Comparison of ENCODE assay signal across 21 cellular contexts in genomic region chr11:96680515-96680914, GRCh38.
DNase-seq lines count a peak whose midpoint lies in the region; FAIRE-seq and TF ChIP-seq lines count a peak whose summit lies in the region.
"Had no signal": no experiment of that assay in that cellular context is flagged by ENCODE, and none has a peak within 500 bp of the region (broad histone marks: within the 10 kb centered on the region; RNA-seq: fewer than 3 reads in every experiment).

No MANE protein-coding gene starts in this region.

- no peak overlapping the region for H3K4me3 ChIP-seq in LNCaP clone FGC (ENCODE audit: low read depth, low read length)
- H3K4me3 ChIP-seq in hepatocyte, result no peak overlapping the region
- H3K4me3 ChIP-seq: A549, GM12878 had no signal

- H3K4me3 Mint-ChIP-seq in nephron progenitor cell, result no peak overlapping the region
- H3K4me3 Mint-ChIP-seq: CD4-positive, alpha-beta T cell had no signal

- H3K9me3 Mint-ChIP-seq in nephron progenitor cell, result peaks cover 4% of the 10 kb centered on the region

- FAIRE-seq in GM19239 (lab: Jason Lieb, UNC), result no peak
- FAIRE-seq: A549, GM12878, HTR-8/SVneo had no signal

- WGBS in hepatocyte (ENCODE audit: low lambda C conversion rate, missing lambda C conversion rate), result 28% methylated on average over 3 of the region's 3 CpGs

- no peaks in the 10 kb centered on the region for H3K9me3 ChIP-seq in hepatocyte (ENCODE audit: low read depth)
- H3K9me3 ChIP-seq: A549, Caco-2 had no signal

- TF ChIP-seq CTCF in LNCaP clone FGC (IDR thresholded peaks at IDR 0.05; ENCODE audit: control insufficient read depth, extremely low read depth, insufficient read depth) (no peak), hepatocyte (IDR thresholded peaks at IDR 0.05; ENCODE audit: poor library complexity) (no peak), nephron progenitor cell (IDR thresholded peaks at IDR 0.05) (no peak)

- no peaks in the 10 kb centered on the region for H3K4me1 Mint-ChIP-seq in nephron progenitor cell

- DNase-seq in DMS 273 (lab: John Stamatoyannopoulos, UW; ENCODE audit: unreplicated experiment), result peak; percentile 12
- DNase-seq in DMS 273 treated with DMSO at 0.1 percent for 48 hours (lab: John Stamatoyannopoulos, UW), result no peak
- peak; percentile 32 for DNase-seq in LNCaP clone FGC (ENCODE audit: low read depth)
- DNase-seq in hepatocyte (ENCODE audit: low spot score), result peak; percentile 5
- no peak for DNase-seq in nephron progenitor cell
- DNase-seq in HCEC 1CT, result no peak
- no peak for DNase-seq in GM19239 (ENCODE audit: insufficient read length, low spot score)
- DNase-seq: AML-193; Caco-2; CD4-positive, alpha-beta T cell; DMS53; DND-41; EL; GOT3; H7; IMR-90 had no signal

- H3K9me2 ChIP-seq in hepatocyte (replicated peaks; ENCODE audit: insufficient read depth), result no peaks in the 10 kb centered on the region

- H3K4me1 ChIP-seq in hepatocyte (ENCODE audit: insufficient read depth), result no peaks in the 10 kb centered on the region
- H3K4me1 ChIP-seq: A549 had no signal

- H3K36me3 Mint-ChIP-seq in nephron progenitor cell (ENCODE audit: low read depth), result no peaks in the 10 kb centered on the region

- no peak overlapping the region for H3K27ac ChIP-seq in hepatocyte
- H3K27ac ChIP-seq: 22Rv1, A549, C4-2B had no signal

- H3K4me2 ChIP-seq in hepatocyte, result no peak overlapping the region
- H3K4me2 ChIP-seq: A549 had no signal

- H3K79me2 ChIP-seq in hepatocyte, result no peaks in the 10 kb centered on the region

- no peaks in the 10 kb centered on the region for H3K27me3 ChIP-seq in hepatocyte

- no peaks in the 10 kb centered on the region for H3K36me3 ChIP-seq in hepatocyte (replicated peaks; ENCODE audit: insufficient read depth, low read depth)

- no peak overlapping the region for H2AFZ ChIP-seq in hepatocyte

- H3K27me3 Mint-ChIP-seq in nephron progenitor cell (ENCODE audit: low read depth, poor library complexity), result no peaks in the 10 kb centered on the region
- H3K27me3 Mint-ChIP-seq: CD4-positive, alpha-beta T cell had no signal

- H4K20me1 ChIP-seq in hepatocyte (ENCODE audit: insufficient read depth, poor library complexity, severe bottlenecking), result no peaks in the 10 kb centered on the region

- H3K27ac Mint-ChIP-seq in nephron progenitor cell, result peak overlapping the region; percentile 40
- H3K27ac Mint-ChIP-seq: CD4-positive, alpha-beta T cell had no signal

Comparison
In these comparisons a context has a peak if more than half of its experiments do, and no peak if none do; other contexts are left out.
1. DNase-seq: peak in DMS 273 (single experiment), LNCaP clone FGC (single experiment) and hepatocyte (single experiment); none in DMS 273 treated with DMSO at 0.1 percent for 48 hours (single experiment), nephron progenitor cell (single experiment), HCEC 1CT (single experiment) and GM19239 (single experiment).